In genomic region chr2:43460611-43461396, GRCh38 we compare ENCODE assay signal across 17 cellular contexts.
A peak's percentile ranks its signal among the peaks of the same experiment; 100 is the strongest.
DNase-seq lines count a peak whose midpoint lies in the region; ATAC-seq, FAIRE-seq and TF ChIP-seq lines count a peak whose summit lies in the region.
"Had no signal": no experiment of that assay in that cellular context is flagged by ENCODE, and none has a peak within 500 bp of the region (broad histone marks: within the 10 kb centered on the region; RNA-seq: fewer than 3 reads in every experiment).

No MANE protein-coding gene starts in this region.

- peak overlapping the region; percentile 16; the same call in 1 of the 2 replicates for H2AFZ ChIP-seq in KMS-11 (ENCODE audit: low read depth)
- H2AFZ ChIP-seq in GM12878 (ENCODE audit: control insufficient read depth, low read depth, low read length), result no peak overlapping the region

- TF ChIP-seq RAD21 in GM12878 (IDR thresholded peaks at IDR 0.05; ENCODE audit: insufficient read depth, low read depth, low read length), result no peak

- H3K4me2 ChIP-seq in KMS-11 (peak overlapping the region; percentile 79), GM12878 (ENCODE audit: control insufficient read depth, insufficient read depth) (peak overlapping the region; percentile 66)

- no peak for FAIRE-seq in GM12878 (lab: Jason Lieb, UNC)
- FAIRE-seq: colon had no signal

- H3K79me2 ChIP-seq in KMS-11 (ENCODE audit: insufficient read depth, low read depth) (no peaks in the 10 kb centered on the region), GM12878 (ENCODE audit: control insufficient read depth, insufficient read depth, low read length) (no peaks in the 10 kb centered on the region)

- H3K4me1 ChIP-seq in KMS-11 (ENCODE audit: low read depth, poor library complexity, severe bottlenecking), result peaks cover 69% of the 10 kb centered on the region
- H3K4me1 ChIP-seq in GM12878 (ENCODE audit: control insufficient read depth, insufficient read depth, low read length), result peaks cover 48% of the 10 kb centered on the region
- peaks cover 82% of the 10 kb centered on the region for H3K4me1 ChIP-seq in muscle layer of colon (ENCODE audit: insufficient read depth, low read length)
- peaks cover 0 to 97% (median 69%) of the 10 kb centered on the region in 4 donors for H3K4me1 ChIP-seq in tibial artery
- H3K4me1 ChIP-seq in BE2C, result peaks cover 16% of the 10 kb centered on the region

- CTCF ChIA-PET in GM12878 (lab: Yijun Ruan, JAX), result interaction anchor here (0.6 to 3.8 kb wide), 9 partner anchors 19 to 232 kb away, joined by 3 to 26 read pairs (median 4); no protein-coding TSS in a partner anchor

- H3K9me3 ChIP-seq in GM12878 (replicated peaks; ENCODE audit: control insufficient read depth, insufficient read depth, low read length) (no peaks in the 10 kb centered on the region), muscle layer of colon (ENCODE audit: low read length) (no peaks in the 10 kb centered on the region), tibial artery (no peaks in the 10 kb centered on the region), BE2C (no peaks in the 10 kb centered on the region)
- H3K9me3 ChIP-seq: left lung had no signal

- no peak for TF ChIP-seq CTCF in KMS-11 (conservative IDR thresholded peaks at IDR 0.05; ENCODE audit: low read depth, low read length)
- TF ChIP-seq CTCF in GM12878 (IDR thresholded peaks at IDR 0.05 in 2 of 3, conservative IDR thresholded peaks at IDR 0.05 in 1 of 3; ENCODE audit: control insufficient read depth in 2 of 3, extremely low read depth in 1 of 3, insufficient read depth in 1 of 3, low read depth in 3 of 3, low read length in 3 of 3), result no peak
- TF ChIP-seq CTCF in tibial artery (IDR thresholded peaks at IDR 0.05), result no peak
- TF ChIP-seq CTCF in BE2C (IDR thresholded peaks at IDR 0.05; ENCODE audit: low read depth, low read length), result no peak

- H3K27me3 ChIP-seq in KMS-11 (ENCODE audit: insufficient read depth, low read depth), result no peaks in the 10 kb centered on the region
- no peaks in the 10 kb centered on the region for H3K27me3 ChIP-seq in GM12878 (replicated peaks in 1 of 2; ENCODE audit: control insufficient read depth in 2 of 2, insufficient read depth in 2 of 2, low read length in 1 of 2)
- no peaks in the 10 kb centered on the region for H3K27me3 ChIP-seq in muscle layer of colon (ENCODE audit: control insufficient read depth in 1 of 2, insufficient read depth in 2 of 2, low read length in 2 of 2)
- no peaks in the 10 kb centered on the region for H3K27me3 ChIP-seq in tibial artery
- no peaks in the 10 kb centered on the region for H3K27me3 ChIP-seq in BE2C
- H3K27me3 ChIP-seq: left lung had no signal

- H4K20me1 ChIP-seq in KMS-11 (ENCODE audit: insufficient read depth) (no peaks in the 10 kb centered on the region), GM12878 (ENCODE audit: control insufficient read depth, insufficient read depth) (no peaks in the 10 kb centered on the region)

- H3K9ac ChIP-seq in KMS-11, result peak overlapping the region; percentile 6; the same call in 1 of the 2 replicates
- peak overlapping the region; percentile 59 for H3K9ac ChIP-seq in GM12878 (ENCODE audit: control insufficient read depth, insufficient read depth, low read length)
- H3K9ac ChIP-seq in muscle layer of colon (ENCODE audit: low read length), result no peak overlapping the region

- RAD21 ChIA-PET in GM12878 (lab: Charles Lee; ENCODE audit: unreplicated experiment), result interaction anchor here (0.8 to 4.2 kb wide), 12 partner anchors 19 to 286 kb away, joined by 3 to 64 read pairs (median 6); no protein-coding TSS in a partner anchor

- ATAC-seq in GM12878, result peak; percentile 7
- ATAC-seq: left lung had no signal

- no peak for TF ChIP-seq POLR2A in GM12878 (IDR thresholded peaks at IDR 0.05; ENCODE audit: low read depth, low read length)

- 93% methylated on average over 4 of the region's 4 CpGs for WGBS in GM12878 (ENCODE audit: insufficient coverage, insufficient replicate concordance, low lambda C conversion rate, missing lambda C conversion rate)

- intact Hi-C loops in GM12878 (cut with micrococcal nuclease; ENCODE audit: unreplicated experiment), result loop anchor here (2.0 kb wide), 3 partner anchors 22 to 58 kb away; no protein-coding TSS in a partner anchor
- intact Hi-C loops in tibial artery (cut with DNase I; ENCODE audit: low total_unique reads), result no loop called here

- in situ Hi-C loops in GM12878 (cut with MboI), result no loop called here

- TF ChIP-seq EP300 in GM12878 (IDR thresholded peaks at IDR 0.05; ENCODE audit: borderline replicate concordance in 1 of 2, control insufficient read depth in 1 of 2, low read depth in 2 of 2, low read length in 2 of 2), result no peak

- H3K4me3 ChIP-seq in KMS-11 (IDR thresholded peaks at IDR 0.05; ENCODE audit: insufficient read depth, low read depth, low read length) (peak overlapping the region; percentile 76), GM12878 (no peak overlapping the region; the same call in 1 of the 2 replicates), muscle layer of colon (ENCODE audit: low read depth in 1 of 2, low read length in 2 of 2) (no peak overlapping the region), tibial artery (no peak overlapping the region), BE2C (ENCODE audit: low read depth, low read length) (no peak overlapping the region)
- H3K4me3 ChIP-seq: left lung had no signal

- SMC1A ChIA-PET in GM12878 (lab: Charles Lee; ENCODE audit: uncharacterized antibody, unreplicated experiment), result interaction anchor here (0.7 to 4.2 kb wide), 17 partner anchors 10 to 221 kb away, joined by 3 to 53 read pairs (median 4); no protein-coding TSS in a partner anchor

- H3K27ac ChIP-seq in KMS-11, result peak overlapping the region; percentile 70
- peak overlapping the region; percentile 76 for H3K27ac ChIP-seq in GM12878 (ENCODE audit: control insufficient read depth, insufficient read depth)
- H3K27ac ChIP-seq in muscle layer of colon (ENCODE audit: low read depth, low read length), result peak overlapping the region; percentile 75
- H3K27ac ChIP-seq in tibial artery, result peak overlapping the region; percentile 67 to 75

- POLR2A ChIA-PET in GM12878 (lab: Charles Lee), result interaction anchor here (0.7 to 3.8 kb wide), 11 partner anchors 12 to 265 kb away, joined by 3 to 29 read pairs (median 6); no protein-coding TSS in a partner anchor

- DNase-seq in GM12878 (ENCODE audit: low read depth, low spot score), result no peak
- DNase-seq in tibial artery, result no peak
- DNase-seq in SHP77 (lab: John Stamatoyannopoulos, UW), result no peak
- DNase-seq in NOMO-1 treated with DMSO at 0.1 percent for 48 hours (lab: John Stamatoyannopoulos, UW; ENCODE audit: unreplicated experiment), result no peak
- DNase-seq in BE2C, result no peak
- DNase-seq in NCI-H2107 (lab: John Stamatoyannopoulos, UW), result no peak
- DNase-seq: activated CD4-positive, alpha-beta T cell treated with anti-CD3 and anti-CD28 coated beads, Interleukin-2, amount 10 ng/mL, durations not matched to agents 7 days and 5 days; activated T-cell treated with anti-CD3 and anti-CD28 coated beads, Interleukin-2, amount 50 U/mL, for 1 hour; EL; left lung; NCI-H2081; NCI-H774; SIG-M5; T1000 had no signal

- H3K36me3 ChIP-seq in KMS-11 (ENCODE audit: insufficient read depth) (no peaks in the 10 kb centered on the region), GM12878 (ENCODE audit: control insufficient read depth in 2 of 2, insufficient read depth in 2 of 2, low read length in 1 of 2) (no peaks in the 10 kb centered on the region), muscle layer of colon (ENCODE audit: insufficient read depth, low read length) (no peaks in the 10 kb centered on the region), tibial artery (no peaks in the 10 kb centered on the region), BE2C (no peaks in the 10 kb centered on the region; the same call in 1 of the 2 replicates)
- H3K36me3 ChIP-seq: left lung had no signal

- no TSS peak for BruUV-seq in GM12878 (replicated peaks; lab: Mats Ljungman, UMichigan)

TF ChIP-seq in GM12878, 131 proteins besides CTCF, POLR2A, EP300 and RAD21:
- TF ChIP-seq SP1 (IDR thresholded peaks at IDR 0.05; ENCODE audit: low read depth, low read length), result no peak
- TF ChIP-seq CEBPB (IDR thresholded peaks at IDR 0.05; ENCODE audit: borderline replicate concordance in 1 of 2, low read depth in 2 of 2, low read length in 2 of 2), result no peak
- no peak for TF ChIP-seq RAD51 (IDR thresholded peaks at IDR 0.05)
- TF ChIP-seq FOXM1 (IDR thresholded peaks at IDR 0.05; ENCODE audit: low read depth, low read length), result no peak
- no peak for TF ChIP-seq WRNIP1 (IDR thresholded peaks at IDR 0.05; ENCODE audit: borderline replicate concordance, low read depth, low read length)
- TF ChIP-seq RFX5 (IDR thresholded peaks at IDR 0.05; ENCODE audit: low read depth, low read length), result no peak
- no peak for TF ChIP-seq SMC3 (IDR thresholded peaks at IDR 0.05; ENCODE audit: borderline replicate concordance, low read length)
